Comparison of ENCODE assay signal across 1 cellular context in genomic region chr5:170434953-170435605, GRCh38.
TF ChIP-seq lines count a peak whose summit lies in the region.

No MANE protein-coding gene starts in this region.

TF ChIP-seq in HepG2, 621 proteins besides CTCF, POLR2A, EP300 and RAD21 (continued from another document):
- TF ChIP-seq PRDM15 (CRISPR knock-in tag; IDR thresholded peaks at IDR 0.05): no peak
- TF ChIP-seq TFAP4 (IDR thresholded peaks at IDR 0.05; ENCODE audit: borderline replicate concordance, low read depth): peak; percentile 14; the same call in 1 of the 2 replicates
- TF ChIP-seq MED1 (CRISPR knock-in tag; IDR thresholded peaks at IDR 0.05): no peak
- TF ChIP-seq ZNF7 (CRISPR knock-in tag; IDR thresholded peaks at IDR 0.05): no peak
- TF ChIP-seq CCAR2 (optimal IDR thresholded peaks at IDR 0.05; ENCODE audit: low read depth, low read length): no peak
- TF ChIP-seq ZBTB1 (CRISPR knock-in tag; IDR thresholded peaks at IDR 0.05; ENCODE audit: borderline replicate concordance): no peak
- no peak for TF ChIP-seq ZNF292 (CRISPR knock-in tag; IDR thresholded peaks at IDR 0.05; ENCODE audit: borderline replicate concordance, low read depth)
- no peak for TF ChIP-seq HNF4G (IDR thresholded peaks at IDR 0.05; ENCODE audit: borderline replicate concordance, low read depth, low read length)
- TF ChIP-seq HNF4G (CRISPR knock-in tag; IDR thresholded peaks at IDR 0.05; ENCODE audit: borderline replicate concordance, low read depth): no peak
- TF ChIP-seq CBFB (CRISPR knock-in tag; IDR thresholded peaks at IDR 0.05): no peak
- no peak for TF ChIP-seq RBM22 (optimal IDR thresholded peaks at IDR 0.05; ENCODE audit: low read length)
- no peak for TF ChIP-seq ZNF747 (CRISPR knock-in tag; IDR thresholded peaks at IDR 0.05; ENCODE audit: borderline replicate concordance)
- TF ChIP-seq NR2C2 (CRISPR knock-in tag; IDR thresholded peaks at IDR 0.05; ENCODE audit: borderline replicate concordance): no peak
- no peak for TF ChIP-seq ELF3 (CRISPR knock-in tag; IDR thresholded peaks at IDR 0.05)
- no peak for TF ChIP-seq ZC3H4 (CRISPR knock-in tag; IDR thresholded peaks at IDR 0.05; ENCODE audit: borderline replicate concordance)
- TF ChIP-seq NFKB2 (CRISPR knock-in tag; IDR thresholded peaks at IDR 0.05; ENCODE audit: borderline replicate concordance): peak; percentile 19; the same call in 1 of the 2 replicates
- TF ChIP-seq SMC3 (IDR thresholded peaks at IDR 0.05; ENCODE audit: low read length): peak; percentile 42; the same call in 1 of the 2 replicates
- peak; percentile 20 for TF ChIP-seq XRCC5 (optimal IDR thresholded peaks at IDR 0.05; ENCODE audit: low read length)
- TF ChIP-seq ZNF678 (CRISPR knock-in tag; IDR thresholded peaks at IDR 0.05): no peak
- no peak for TF ChIP-seq ZNF460 (CRISPR knock-in tag; IDR thresholded peaks at IDR 0.05; ENCODE audit: borderline replicate concordance)
- TF ChIP-seq BRD4 (CRISPR knock-in tag; IDR thresholded peaks at IDR 0.05): no peak
- TF ChIP-seq STAG1 (CRISPR knock-in tag; IDR thresholded peaks at IDR 0.05): peak; percentile 84
TF ChIP-seq in HepG2: peak in this region for 7.
